ENCODE assay signal across 31 cellular contexts in genomic region chr2:82345910-82346309, GRCh38.
DNase-seq lines count a peak whose midpoint lies in the region; ATAC-seq, FAIRE-seq and TF ChIP-seq lines count a peak whose summit lies in the region.
"Had no signal": no experiment of that assay in that cellular context is flagged by ENCODE, and none has a peak within 500 bp of the region (broad histone marks: within the 10 kb centered on the region; RNA-seq: fewer than 3 reads in every experiment).

No MANE protein-coding gene starts in this region.

- CTCF ChIA-PET in HepG2 (lab: Yijun Ruan, JAX; ENCODE audit: low intra/inter-chr PET ratio, low total read pairs) (no interaction called here), A549 (lab: Yijun Ruan, JAX) (interaction anchor here (0.6 kb wide), 1 partner anchor 48 kb away, joined by 3 read pairs; no protein-coding TSS in a partner anchor)

- H3K4me3 Mint-ChIP-seq in natural killer cell treated with Interleukin-12 subunit alpha and Interleukin-12 subunit beta and Interleukin-15 and Interleukin-18, amount 100 ng/mL, for 72 hours = no peak overlapping the region
- H3K4me3 Mint-ChIP-seq: B cell; CD14-positive monocyte; CD4-positive, alpha-beta memory T cell; CD4-positive, alpha-beta T cell; CD4-positive, CD25-positive, alpha-beta regulatory T cell; CD8-positive, alpha-beta memory T cell; CD8-positive, alpha-beta T cell had no signal

- H3K27me3 ChIP-seq in HepG2 (ENCODE audit: control insufficient read depth in 1 of 2, insufficient read depth in 2 of 2, low read length in 2 of 2) = no peaks in the 10 kb centered on the region
- H3K27me3 ChIP-seq in right lobe of liver = no peaks in the 10 kb centered on the region
- H3K27me3 ChIP-seq: BE2C; BLaER1; BLaER1 treated with 17β-estradiol and CSF1 and Interleukin-3, amounts not matched to agents 10 nM and 100 nM had no signal

- TF ChIP-seq CTCF in HepG2 (CRISPR knock-in tag; IDR thresholded peaks at IDR 0.05) (no peak), right lobe of liver (IDR thresholded peaks at IDR 0.05) (no peak), A549 (IDR thresholded peaks at IDR 0.05) (no peak)

- TF ChIP-seq EP300 in HepG2 (IDR thresholded peaks at IDR 0.05; ENCODE audit: low read depth in 2 of 2, low read length in 2 of 2) (no peak), HepG2 (CRISPR knock-in tag; IDR thresholded peaks at IDR 0.05; ENCODE audit: borderline replicate concordance) (no peak), A549 (IDR thresholded peaks at IDR 0.05) (no peak)

- H2AFZ ChIP-seq in HepG2 (ENCODE audit: low read length) = no peak overlapping the region

- peaks cover 2% of the 10 kb centered on the region for H3K9me3 Mint-ChIP-seq in natural killer cell treated with Interleukin-12 subunit alpha and Interleukin-12 subunit beta and Interleukin-15 and Interleukin-18, amount 100 ng/mL, for 72 hours

- no peak overlapping the region for H3K27ac ChIP-seq in HepG2 (ENCODE audit: extremely low read length, insufficient read depth, low read length)
- no peak overlapping the region for H3K27ac ChIP-seq in right lobe of liver
- no peak overlapping the region for H3K27ac ChIP-seq in A549
- H3K27ac ChIP-seq: 22Rv1; BLaER1; BLaER1 treated with 17β-estradiol and CSF1 and Interleukin-3, amounts not matched to agents 10 nM and 100 nM; C4-2B had no signal

- TF ChIP-seq POLR2A in HepG2 (IDR thresholded peaks at IDR 0.05; ENCODE audit: insufficient read depth in 1 of 2, low read depth in 2 of 2, low read length in 2 of 2) = no peak
- no peak for TF ChIP-seq POLR2A in right lobe of liver (IDR thresholded peaks at IDR 0.05)
- TF ChIP-seq POLR2A in A549 (IDR thresholded peaks at IDR 0.05; ENCODE audit: low read length) = no peak

- no peaks in the 10 kb centered on the region for H3K4me1 Mint-ChIP-seq in natural killer cell treated with Interleukin-12 subunit alpha and Interleukin-12 subunit beta and Interleukin-15 and Interleukin-18, amount 100 ng/mL, for 72 hours (ENCODE audit: low read depth in 2 of 2)
- H3K4me1 Mint-ChIP-seq: B cell; CD14-positive monocyte; CD4-positive, alpha-beta memory T cell; CD8-positive, alpha-beta memory T cell had no signal

- H3K4me1 ChIP-seq in HepG2 (ENCODE audit: insufficient read depth, low read length) (no peaks in the 10 kb centered on the region), right lobe of liver (no peaks in the 10 kb centered on the region), A549 (no peaks in the 10 kb centered on the region)
- H3K4me1 ChIP-seq: BE2C, Caco-2 had no signal

- H3K4me3 ChIP-seq in HepG2 (replicated peaks in 1 of 3; ENCODE audit: insufficient read depth in 1 of 3, low read depth in 2 of 3, low read length in 3 of 3) (no peak overlapping the region), right lobe of liver (no peak overlapping the region), A549 (no peak overlapping the region)
- H3K4me3 ChIP-seq: BLaER1; BLaER1 treated with 17β-estradiol and CSF1 and Interleukin-3, amounts not matched to agents 10 nM and 100 nM had no signal

- in situ Hi-C loops in HepG2 (cut with HindIII; ENCODE audit: extremely low pct_ligation_motif_present, low pct_unique_long_range_greater_than_20kb) = no loop called here

- ATAC-seq in HepG2 (no peak), right lobe of liver (no peak), A549 (no peak)
- ATAC-seq in natural killer cell treated with Interleukin-12 subunit alpha and Interleukin-12 subunit beta and Interleukin-15 and Interleukin-18, amount 100 ng/mL, for 72 hours = no peak
- ATAC-seq: CD8-positive, alpha-beta T cell had no signal

- intact Hi-C loops in HepG2 (cut with micrococcal nuclease; ENCODE audit: unreplicated experiment) = no loop called here
- intact Hi-C loops in right lobe of liver (cut with DNase I) = no loop called here

- no peaks in the 10 kb centered on the region for H3K79me2 ChIP-seq in HepG2 (ENCODE audit: insufficient read depth, low read length)

- no peaks in the 10 kb centered on the region for H3K27me3 Mint-ChIP-seq in natural killer cell treated with Interleukin-12 subunit alpha and Interleukin-12 subunit beta and Interleukin-15 and Interleukin-18, amount 100 ng/mL, for 72 hours
- H3K27me3 Mint-ChIP-seq: B cell; CD4-positive, alpha-beta memory T cell; CD4-positive, alpha-beta T cell; CD4-positive, CD25-positive, alpha-beta regulatory T cell had no signal

- DNase-seq in HepG2 (ENCODE audit: low spot score) (no peak), right lobe of liver (no peak), A549 (ENCODE audit: low read depth in 1 of 2, low spot score in 1 of 2) (no peak)
- no peak for DNase-seq in natural killer cell treated with Interleukin-12 subunit alpha and Interleukin-12 subunit beta and Interleukin-15 and Interleukin-18, amount 100 ng/mL, for 72 hours (ENCODE audit: low spot score)
- DNase-seq: 8988T; ACHN; AML-193; BE2C; C1 segment of cervical spinal cord; Caco-2; Calu3; CD4-positive, alpha-beta memory T cell; CD4-positive, alpha-beta T cell; CD4-positive, CD25-positive, alpha-beta regulatory T cell; CD8-positive, alpha-beta memory T cell; CD8-positive, alpha-beta T cell; COR-L47; DMS 273 treated with DMSO at 0.1 percent for 48 hours; DMS153; DMS53; DMS79; DMS79 treated with DMSO at 0.1 percent for 48 hours; DND-41; EL had no signal

- H3K9ac ChIP-seq in HepG2 (ENCODE audit: insufficient read depth, low read depth, low read length) = no peak overlapping the region
- H3K9ac ChIP-seq: BLaER1; BLaER1 treated with 17β-estradiol and CSF1 and Interleukin-3, amounts not matched to agents 10 nM and 100 nM had no signal

- H3K36me3 ChIP-seq in HepG2 (replicated peaks in 1 of 2; ENCODE audit: control insufficient read depth in 1 of 2, insufficient read depth in 2 of 2, low read length in 2 of 2) = no peaks in the 10 kb centered on the region
- no peaks in the 10 kb centered on the region for H3K36me3 ChIP-seq in right lobe of liver
- H3K36me3 ChIP-seq: BE2C; BLaER1; BLaER1 treated with 17β-estradiol and CSF1 and Interleukin-3, amounts not matched to agents 10 nM and 100 nM had no signal

- no peak for TF ChIP-seq RAD21 in HepG2 (CRISPR knock-in tag; IDR thresholded peaks at IDR 0.05)
- TF ChIP-seq RAD21 in A549 (conservative IDR thresholded peaks at IDR 0.05 in 1 of 2, IDR thresholded peaks at IDR 0.05 in 1 of 2) = no peak

- no peak for FAIRE-seq in HepG2 (lab: Jason Lieb, UNC)
- no peak for FAIRE-seq in A549 (lab: Jason Lieb, UNC)
- FAIRE-seq: D721Med had no signal

- H3K4me2 ChIP-seq in HepG2 (ENCODE audit: low read depth, low read length) = no peak overlapping the region
- H3K4me2 ChIP-seq in A549 = no peak overlapping the region
- H3K4me2 ChIP-seq: BLaER1; BLaER1 treated with 17β-estradiol and CSF1 and Interleukin-3, amounts not matched to agents 10 nM and 100 nM had no signal

- 0% methylated on average over 1 of the region's 1 CpG for WGBS in HepG2 (ENCODE audit: low lambda C conversion rate)
- 35% methylated on average over 1 of the region's 1 CpG for WGBS in right lobe of liver (ENCODE audit: insufficient coverage, low coverage, low lambda C conversion rate, missing lambda C conversion rate)
- 5% methylated on average over 1 of the region's 1 CpG for WGBS in A549 (ENCODE audit: missing lambda C conversion rate)

- H3K27ac Mint-ChIP-seq in natural killer cell treated with Interleukin-12 subunit alpha and Interleukin-12 subunit beta and Interleukin-15 and Interleukin-18, amount 100 ng/mL, for 72 hours = no peak overlapping the region
- H3K27ac Mint-ChIP-seq: B cell; CD14-positive monocyte; CD4-positive, alpha-beta memory T cell; CD4-positive, alpha-beta T cell; CD4-positive, CD25-positive, alpha-beta regulatory T cell; CD8-positive, alpha-beta memory T cell; CD8-positive, alpha-beta T cell had no signal

- H3K36me3 Mint-ChIP-seq in natural killer cell treated with Interleukin-12 subunit alpha and Interleukin-12 subunit beta and Interleukin-15 and Interleukin-18, amount 100 ng/mL, for 72 hours = no peaks in the 10 kb centered on the region
- H3K36me3 Mint-ChIP-seq: CD14-positive monocyte; CD4-positive, alpha-beta memory T cell; CD4-positive, CD25-positive, alpha-beta regulatory T cell; CD8-positive, alpha-beta memory T cell; CD8-positive, alpha-beta T cell had no signal

- POLR2A ChIA-PET in HepG2 (lab: Yijun Ruan, JAX) (no interaction called here), A549 (lab: Yijun Ruan, JAX) (no interaction called here)

- H3K9me3 ChIP-seq in HepG2 (ENCODE audit: low read length) = no peaks in the 10 kb centered on the region
- no peaks in the 10 kb centered on the region for H3K9me3 ChIP-seq in right lobe of liver
- H3K9me3 ChIP-seq in A549 = peaks cover 5% of the 10 kb centered on the region; the same call in 1 of the 3 replicates
- H3K9me3 ChIP-seq: BE2C; BLaER1; BLaER1 treated with 17β-estradiol and CSF1 and Interleukin-3, amounts not matched to agents 10 nM and 100 nM; Caco-2 had no signal

- no TSS peak for BruUV-seq in HepG2 (replicated peaks; lab: Mats Ljungman, UMichigan)

- no peaks in the 10 kb centered on the region for H4K20me1 ChIP-seq in HepG2 (ENCODE audit: insufficient read depth, low read length)
- H4K20me1 ChIP-seq: BLaER1; BLaER1 treated with 17β-estradiol and CSF1 and Interleukin-3, amounts not matched to agents 10 nM and 100 nM had no signal

TF ChIP-seq in HepG2, 621 proteins besides CTCF, POLR2A, EP300 and RAD21:
- peak; percentile 53 to 73 for TF ChIP-seq MAFK (conservative IDR thresholded peaks at IDR 0.05 in 1 of 2, IDR thresholded peaks at IDR 0.05 in 1 of 2; ENCODE audit: low read length in 2 of 2)
- TF ChIP-seq MAFF (IDR thresholded peaks at IDR 0.05; ENCODE audit: low read depth, low read length) = peak; percentile 59
- TF ChIP-seq NCOR1 (IDR thresholded peaks at IDR 0.05; ENCODE audit: borderline replicate concordance, low read length) = no peak
TF ChIP-seq in HepG2: peak in this region for 2.

TF ChIP-seq in A549, 52 proteins besides CTCF, POLR2A, EP300 and RAD21 (continues in another document):
- TF ChIP-seq MAFK (IDR thresholded peaks at IDR 0.05; ENCODE audit: partially characterized antibody) (peak; percentile 45), PBX3 (IDR thresholded peaks at IDR 0.05) (no peak)

Comparison
In these comparisons a context has a peak if more than half of its experiments do, and no peak if none do; other contexts are left out.
1. Of the 38 proteins assayed by ChIP-seq in both HepG2 and A549: peak only in HepG2: none; only in A549: none; in both: MAFK; in neither: 37.